ENCODE assay signal across 19 cellular contexts in the genomic region with DNA sequence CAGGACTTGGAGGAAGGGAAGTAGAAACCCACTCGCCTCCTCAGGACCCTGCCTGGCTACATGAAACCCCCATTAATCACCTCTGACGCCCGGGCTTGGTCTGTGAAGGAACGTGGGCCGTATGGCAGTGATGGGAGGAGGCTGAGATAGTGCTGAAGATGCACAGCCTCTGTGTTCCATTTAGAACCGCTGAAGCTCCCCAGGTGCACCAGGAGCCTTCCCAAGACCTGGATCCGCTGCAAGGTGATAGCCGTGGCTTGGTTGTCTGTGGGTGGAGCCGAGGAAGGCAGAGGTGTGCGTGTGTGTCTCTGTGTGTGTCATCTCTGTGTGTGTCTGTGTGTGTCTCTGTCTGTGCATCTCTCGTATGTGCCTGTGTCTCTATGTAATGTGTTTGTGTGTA.
"Had no signal": no experiment of that assay in that cellular context is flagged by ENCODE, and none has a peak within 500 bp of the region (broad histone marks: within the 10 kb centered on the region; RNA-seq: fewer than 3 reads in every experiment).

No MANE protein-coding gene starts in this region.

- H3K4me3 ChIP-seq: heart right ventricle, right lobe of liver, spleen had no signal

- H3K36me3 ChIP-seq: brain microvascular endothelial cell, heart right ventricle, right lobe of liver, spleen had no signal

- H3K27ac ChIP-seq: brain microvascular endothelial cell, right lobe of liver had no signal

- FAIRE-seq: frontal cortex, keratinocyte, TTC549 had no signal

- H3K9me3 ChIP-seq: heart right ventricle, right lobe of liver, spleen had no signal

- H3K4me1 ChIP-seq: right lobe of liver had no signal

- H3K27me3 ChIP-seq: brain microvascular endothelial cell, heart right ventricle, right lobe of liver had no signal

- ATAC-seq: activated CD4-positive, CD25-positive, alpha-beta regulatory T cell treated with anti-CD3 and anti-CD28 coated beads, Interleukin-2, amount 50 U/mL, for 24 hours; activated CD8-positive, alpha-beta memory T cell treated with anti-CD3 and anti-CD28 coated beads, Interleukin-2, amount 10 ng/mL, durations not matched to agents 7 days and 5 days; right lobe of liver; stimulated activated naive B cell treated with anti-CD40 and anti-IgM and Interleukin-4, amounts not matched to agents 10 μg/mL and 1 μg/mL and 100 μg/mL, for 72 hours had no signal

- DNase-seq: activated CD4-positive, alpha-beta T cell treated with anti-CD3 and anti-CD28 coated beads, Interleukin-2, amount 50 U/mL, for 4 hours; activated CD8-positive, alpha-beta memory T cell treated with anti-CD3 and anti-CD28 coated beads, Interleukin-2, amount 10 ng/mL, durations not matched to agents 7 days and 5 days; activated effector memory CD4-positive, alpha-beta T cell treated with anti-CD3 and anti-CD28 coated beads, Interleukin-2, amount 50 U/mL, for 16 hours; activated T-cell treated with anti-CD3 and anti-CD28 coated beads, Interleukin-2, amount 50 U/mL, for 24 hours; amygdala; brain microvascular endothelial cell; cerebellar nuclear complex; heart right ventricle; naive B cell; nucleus accumbens; right lobe of liver; spleen; stimulated activated CD4-positive, alpha-beta T cell treated with anti-CD3 and anti-CD28 coated beads, Interleukin-1b, Interleukin-23, amount 100 ng/mL, for 48 hours; stimulated activated naive B cell treated with anti-CD40 and anti-IgM and Interleukin-4, amounts not matched to agents 10 μg/mL and 1 μg/mL and 100 μg/mL, for 72 hours; T-helper 2 cell had no signal
